In genomic region chr3:37430862-37431529, GRCh38 we compare ENCODE assay signal across 9 cellular contexts. TPM values are rescaled to one million over a fixed set of nuclear protein-coding genes. Genes with fewer than 3 reads are reported as not detected.
DNase-seq lines count a peak whose midpoint lies in the region; ATAC-seq and TF ChIP-seq lines count a peak whose summit lies in the region.
"Not testable (repeated sequence)": the region's sequence is repeated elsewhere in the genome, so short reads cannot be mapped to it uniquely, and the experiment has no call there.
"Had no signal": no experiment of that assay in that cellular context is flagged by ENCODE, and none has a peak within 500 bp of the region (broad histone marks: within the 10 kb centered on the region; RNA-seq: fewer than 3 reads in every experiment).

No MANE protein-coding gene starts in this region.

- intact Hi-C loops in activated CD4-positive, alpha-beta T cell treated with anti-CD3 and anti-CD28 coated beads, Interleukin-2, amount 10 ng/mL, durations not matched to agents 24 days and 14 days (cut with micrococcal nuclease) = not testable (repeated sequence)

- not testable (repeated sequence) for H3K9me3 ChIP-seq in DND-41 (ENCODE audit: insufficient read depth, low read length, severe bottlenecking)

- H3K4me1 ChIP-seq in DND-41 (ENCODE audit: insufficient read depth, low read length) = not testable (repeated sequence)

- H3K4me3 ChIP-seq in DND-41 (ENCODE audit: low read depth in 1 of 2, low read length in 2 of 2) = not testable (repeated sequence)

- H2AFZ ChIP-seq in DND-41 (ENCODE audit: low read depth, low read length) = not testable (repeated sequence)

- not testable (repeated sequence) for H3K4me2 ChIP-seq in DND-41 (ENCODE audit: insufficient read depth, low read length)

- not testable (repeated sequence) for H3K9me3 Mint-ChIP-seq in T-cell; activated CD4-positive, alpha-beta T cell treated with anti-CD3 and anti-CD28 coated beads, Interleukin-2, amount 10 ng/mL, durations not matched to agents 24 days and 14 days; activated T-cell treated with anti-CD3 and anti-CD28 coated beads, Interleukin-2, amount 50 U/mL, for 24 hours; activated naive CD8-positive, alpha-beta T cell treated with anti-CD3 and anti-CD28 coated beads for 36 hours; immature natural killer cell
- peaks cover 3 to 14% of the 10 kb centered on the region in 2 donors for H3K9me3 Mint-ChIP-seq in stimulated activated naive CD8-positive, alpha-beta T cell treated with anti-CD3 and anti-CD28 coated beads, Interleukin-15, amount 100 ng/mL, for 72 hours

- H3K27ac ChIP-seq in DND-41 (ENCODE audit: low read length) = not testable (repeated sequence)

- ATAC-seq in DND-41 (ENCODE audit: insufficient read depth, low read depth) = not testable (repeated sequence)
- peak; percentile 81 to 99 (median 90) for ATAC-seq in T-cell (replicated peaks in 1 of 4)
- peak; percentile 99 for ATAC-seq in stimulated activated naive CD8-positive, alpha-beta T cell treated with anti-CD3 and anti-CD28 coated beads, Interleukin-15, amount 100 ng/mL, for 72 hours

- H3K4me1 Mint-ChIP-seq in T-cell (peaks cover 14 to 27% (median 18%) of the 10 kb centered on the region in 3 donors), immature natural killer cell (peaks cover 19 to 21% of the 10 kb centered on the region in 2 donors)
- H3K4me1 Mint-ChIP-seq in activated CD4-positive, alpha-beta T cell treated with anti-CD3 and anti-CD28 coated beads, Interleukin-2, amount 10 ng/mL, durations not matched to agents 24 days and 14 days = peaks cover 14% of the 10 kb centered on the region
- H3K4me1 Mint-ChIP-seq in activated T-cell treated with anti-CD3 and anti-CD28 coated beads, Interleukin-2, amount 50 U/mL, for 24 hours (ENCODE audit: low read depth) = peaks cover 15% of the 10 kb centered on the region
- peaks cover 14% of the 10 kb centered on the region for H3K4me1 Mint-ChIP-seq in activated naive CD8-positive, alpha-beta T cell treated with anti-CD3 and anti-CD28 coated beads for 36 hours
- H3K4me1 Mint-ChIP-seq in stimulated activated naive CD8-positive, alpha-beta T cell treated with anti-CD3 and anti-CD28 coated beads, Interleukin-15, amount 100 ng/mL, for 72 hours = peaks cover 21% of the 10 kb centered on the region

- CTCF ChIA-PET in T-cell (lab: Charles Lee) = interaction anchor here in 1 of 2 donors (0.7 kb wide), 1 partner anchor 9 kb away, joined by 5 read pairs; no protein-coding TSS in a partner anchor

- H4K20me1 ChIP-seq in DND-41 (ENCODE audit: insufficient read depth, low read length) = not testable (repeated sequence)

- not testable (repeated sequence) for H3K9ac ChIP-seq in DND-41 (ENCODE audit: low read depth, low read length)

- DNase-seq in DND-41 = peak; percentile 22
- DNase-seq in T-cell = peak in 29 of 34 experiments; percentile 2 to 62 (median 33)
- DNase-seq in activated CD4-positive, alpha-beta T cell treated with anti-CD3 and anti-CD28 coated beads, Interleukin-2, amount 10 ng/mL, durations not matched to agents 24 days and 14 days = peak; percentile 88
- peak; percentile 39 for DNase-seq in activated T-cell treated with anti-CD3 and anti-CD28 coated beads, Interleukin-2, amount 50 U/mL, for 24 hours
- peak; percentile 47 for DNase-seq in activated naive CD8-positive, alpha-beta T cell treated with anti-CD3 and anti-CD28 coated beads for 36 hours
- DNase-seq in immature natural killer cell = peak in 2 of 3 donors; percentile 3 to 30
- DNase-seq in stimulated activated CD4-positive, alpha-beta T cell treated with anti-CD3 and anti-CD28 coated beads, Interleukin-15, amount 100 ng/mL, for 48 hours (ENCODE audit: low read depth in 2 of 2) = peak; percentile 20 to 34
- DNase-seq in stimulated activated naive CD8-positive, alpha-beta T cell treated with anti-CD3 and anti-CD28 coated beads, Interleukin-15, amount 100 ng/mL, for 72 hours = peak; percentile 21 to 63

- H3K27me3 Mint-ChIP-seq in T-cell; activated CD4-positive, alpha-beta T cell treated with anti-CD3 and anti-CD28 coated beads, Interleukin-2, amount 10 ng/mL, durations not matched to agents 24 days and 14 days; activated T-cell treated with anti-CD3 and anti-CD28 coated beads, Interleukin-2, amount 50 U/mL, for 24 hours; activated naive CD8-positive, alpha-beta T cell treated with anti-CD3 and anti-CD28 coated beads for 36 hours; immature natural killer cell (ENCODE audit: low read depth in 3 of 3); stimulated activated naive CD8-positive, alpha-beta T cell treated with anti-CD3 and anti-CD28 coated beads, Interleukin-15, amount 100 ng/mL, for 72 hours: not testable (repeated sequence)

- H3K36me3 Mint-ChIP-seq in T-cell (peaks cover 71% of the 10 kb centered on the region), immature natural killer cell (peaks cover 17 to 47% (median 40%) of the 10 kb centered on the region in 3 donors)
- H3K36me3 Mint-ChIP-seq in activated CD4-positive, alpha-beta T cell treated with anti-CD3 and anti-CD28 coated beads, Interleukin-2, amount 10 ng/mL, durations not matched to agents 24 days and 14 days (ENCODE audit: low read depth) = not testable (repeated sequence)
- H3K36me3 Mint-ChIP-seq in activated T-cell treated with anti-CD3 and anti-CD28 coated beads, Interleukin-2, amount 50 U/mL, for 24 hours (ENCODE audit: low read depth) = peaks cover 22% of the 10 kb centered on the region
- peaks cover 40% of the 10 kb centered on the region for H3K36me3 Mint-ChIP-seq in activated naive CD8-positive, alpha-beta T cell treated with anti-CD3 and anti-CD28 coated beads for 36 hours

- not testable (repeated sequence) for H3K36me3 ChIP-seq in DND-41 (ENCODE audit: insufficient read depth, low read length)

- H3K4me3 Mint-ChIP-seq in T-cell (peak overlapping the region in 1 of 3 donors; percentile 48), immature natural killer cell (peak overlapping the region in 2 of 5 donors; percentile 6 to 20)
- H3K4me3 Mint-ChIP-seq in activated CD4-positive, alpha-beta T cell treated with anti-CD3 and anti-CD28 coated beads, Interleukin-2, amount 10 ng/mL, durations not matched to agents 24 days and 14 days = peak overlapping the region; percentile 52
- not testable (repeated sequence) for H3K4me3 Mint-ChIP-seq in activated T-cell treated with anti-CD3 and anti-CD28 coated beads, Interleukin-2, amount 50 U/mL, for 24 hours; activated naive CD8-positive, alpha-beta T cell treated with anti-CD3 and anti-CD28 coated beads for 36 hours
- peak overlapping the region; percentile 19 to 53 for H3K4me3 Mint-ChIP-seq in stimulated activated naive CD8-positive, alpha-beta T cell treated with anti-CD3 and anti-CD28 coated beads, Interleukin-15, amount 100 ng/mL, for 72 hours

- not testable (repeated sequence) for H3K27me3 ChIP-seq in DND-41 (ENCODE audit: insufficient read depth, low read length, poor library complexity)

- POLR2A ChIA-PET in T-cell (lab: Charles Lee) = not testable (repeated sequence)

- not testable (repeated sequence) for H3K27ac Mint-ChIP-seq in T-cell; activated T-cell treated with anti-CD3 and anti-CD28 coated beads, Interleukin-2, amount 50 U/mL, for 24 hours; activated naive CD8-positive, alpha-beta T cell treated with anti-CD3 and anti-CD28 coated beads for 36 hours
- peak overlapping the region; percentile 38 for H3K27ac Mint-ChIP-seq in activated CD4-positive, alpha-beta T cell treated with anti-CD3 and anti-CD28 coated beads, Interleukin-2, amount 10 ng/mL, durations not matched to agents 24 days and 14 days
- peak overlapping the region in 3 of 6 donors; percentile 22 to 68 (median 45) for H3K27ac Mint-ChIP-seq in immature natural killer cell
- peak overlapping the region; percentile 24 to 38 for H3K27ac Mint-ChIP-seq in stimulated activated naive CD8-positive, alpha-beta T cell treated with anti-CD3 and anti-CD28 coated beads, Interleukin-15, amount 100 ng/mL, for 72 hours

- TF ChIP-seq CTCF in DND-41 (IDR thresholded peaks at IDR 0.05; ENCODE audit: borderline replicate concordance, extremely low read depth, low read length, poor library complexity, severe bottlenecking) = not testable (repeated sequence)

- not testable (repeated sequence) for H3K79me2 ChIP-seq in DND-41 (ENCODE audit: insufficient read depth, low read length)

RNA-seq across cellular contexts. Expression of gene ITGA9, which starts 20.9 kb away (rescaled TPM):
- under 1 TPM; 0.16 to 0.79 (median 0.47) TPM for total RNA-seq in T-cell
- 0.91 and 1.3 TPM in 2 replicates for total RNA-seq in activated CD4-positive, alpha-beta T cell treated with anti-CD3 and anti-CD28 coated beads, Interleukin-2, amount 10 ng/mL, durations not matched to agents 24 days and 14 days
- total RNA-seq in activated naive CD8-positive, alpha-beta T cell treated with anti-CD3 and anti-CD28 coated beads for 36 hours = under 1 TPM; 0.04 to 0.32 TPM
- polyA plus RNA-seq in immature natural killer cell = not detected
- total RNA-seq: activated B cell treated with CpG ODN at 0.5 μM for 24 hours had no signal

Comparison
In these comparisons a context has a peak if more than half of its experiments do, and no peak if none do; other contexts are left out.
1. DNase-seq: peak in every context shown above with its lines; median percentile 88 in activated CD4-positive, alpha-beta T cell treated with anti-CD3 and anti-CD28 coated beads, Interleukin-2, amount 10 ng/mL, durations not matched to agents 24 days and 14 days; 47 in activated naive CD8-positive, alpha-beta T cell treated with anti-CD3 and anti-CD28 coated beads for 36 hours; 42 in stimulated activated naive CD8-positive, alpha-beta T cell treated with anti-CD3 and anti-CD28 coated beads, Interleukin-15, amount 100 ng/mL, for 72 hours; 39 in activated T-cell treated with anti-CD3 and anti-CD28 coated beads, Interleukin-2, amount 50 U/mL, for 24 hours; 33 in T-cell; 27 in stimulated activated CD4-positive, alpha-beta T cell treated with anti-CD3 and anti-CD28 coated beads, Interleukin-15, amount 100 ng/mL, for 48 hours; 22 in DND-41; 16 in immature natural killer cell.